ENCODE assay signal across 2 cellular contexts in the genomic region with DNA sequence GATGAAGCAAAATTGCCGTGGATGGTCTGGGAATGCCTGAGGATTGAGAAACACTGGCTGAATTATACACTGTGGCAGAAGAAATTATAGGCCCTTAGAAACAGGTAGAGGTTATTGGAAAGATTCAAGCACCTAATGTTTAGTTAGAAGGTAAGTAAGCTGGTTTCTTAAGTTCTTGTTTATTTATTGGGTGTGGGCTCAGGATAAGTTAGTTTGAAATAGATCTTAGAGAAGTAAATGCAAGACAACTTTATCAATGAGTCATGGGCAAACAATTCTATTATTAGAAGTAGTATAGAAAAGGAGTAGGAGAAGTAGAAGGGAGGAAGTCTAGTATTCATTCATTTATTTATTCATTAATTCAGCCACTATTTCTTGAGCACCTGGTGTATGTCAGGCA.
TF ChIP-seq lines count a peak whose summit lies in the region.

No MANE protein-coding gene starts in this region.

TF ChIP-seq in HCT116, 20 proteins besides CTCF, POLR2A, EP300 and RAD21:
- 0 out of 2 replicates have a peak, but pooled peaks have one; percentile 20 for TF ChIP-seq FOSL1 (IDR thresholded peaks at IDR 0.05; ENCODE audit: low read depth)
- TF ChIP-seq MAX (IDR thresholded peaks at IDR 0.05) = no peak
- TF ChIP-seq EZH2phosphoT487 (IDR thresholded peaks at IDR 0.05; ENCODE audit: borderline replicate concordance) = no peak
- TF ChIP-seq ZNF274 (IDR thresholded peaks at IDR 0.05; ENCODE audit: low read depth, low read length) = no peak
- TF ChIP-seq JUND (IDR thresholded peaks at IDR 0.05) = peak; percentile 37; the same call in 1 of the 2 replicates

TF ChIP-seq in SK-N-SH, 30 proteins besides CTCF, POLR2A, EP300 and RAD21:
- TF ChIP-seq MAX (IDR thresholded peaks at IDR 0.05; ENCODE audit: low read depth) (no peak), NRF1 (IDR thresholded peaks at IDR 0.05; ENCODE audit: low read depth, low read length) (no peak), JUND (IDR thresholded peaks at IDR 0.05) (peak; percentile 35; the same call in 1 of the 2 replicates), FOSL2 (IDR thresholded peaks at IDR 0.05; ENCODE audit: borderline replicate concordance, low read depth) (peak; percentile 33; the same call in 1 of the 2 replicates), YY1 (IDR thresholded peaks at IDR 0.05; ENCODE audit: low read depth) (no peak), TAF1 (IDR thresholded peaks at IDR 0.05; ENCODE audit: borderline replicate concordance, low read depth, low read length) (no peak), EZH2phosphoT487 (IDR thresholded peaks at IDR 0.05; ENCODE audit: borderline replicate concordance, low read depth) (no peak), REST (IDR thresholded peaks at IDR 0.05; ENCODE audit: low read depth, low read length) (no peak), RCOR1 (IDR thresholded peaks at IDR 0.05; ENCODE audit: low read length) (no peak)
TF ChIP-seq in SK-N-SH: peak in this region for 2.
